2 cellular contexts compared by ENCODE assay signal in genomic region chr11:1060410-1060809, GRCh38.
TF ChIP-seq lines count a peak whose summit lies in the region.

No MANE protein-coding gene starts in this region.

TF ChIP-seq in A549, 52 proteins besides CTCF, POLR2A, EP300 and RAD21:
- no peak for TF ChIP-seq SMC3 (IDR thresholded peaks at IDR 0.05)
- TF ChIP-seq HES2 (IDR thresholded peaks at IDR 0.05): no peak
- 0 out of 2 replicates have a peak, but pooled peaks have one; percentile 34 for TF ChIP-seq HOXB13 (CRISPR knock-in tag; IDR thresholded peaks at IDR 0.05; ENCODE audit: low read depth)

TF ChIP-seq in HEK293T, 16 proteins besides CTCF, POLR2A, EP300 and RAD21:
- TF ChIP-seq ELF4 (IDR thresholded peaks at IDR 0.05): no peak
